Comparison of ENCODE assay signal across 29 cellular contexts in genomic region chr6:15801912-15802311, GRCh38.
"Had no signal": no experiment of that assay in that cellular context is flagged by ENCODE, and none has a peak within 500 bp of the region (broad histone marks: within the 10 kb centered on the region; RNA-seq: fewer than 3 reads in every experiment).

No MANE protein-coding gene starts in this region.

- H3K27ac ChIP-seq: colonic mucosa, coronary artery, dorsolateral prefrontal cortex, epithelial cell of prostate, esophagus muscularis mucosa, esophagus squamous epithelium, foreskin keratinocyte, gastrocnemius medialis, gastroesophageal sphincter, heart left ventricle, heart right ventricle, hepatocyte had no signal

- DNase-seq: colonic mucosa; cortex of kidney; dermis blood vessel endothelial cell; dorsolateral prefrontal cortex; effector CD4-positive, alpha-beta T cell; effector CD8-positive, alpha-beta T cell; effector memory CD4-positive, alpha-beta T cell; effector memory CD8-positive, alpha-beta T cell; endodermal cell; erythroblast; esophagus squamous epithelium; foreskin fibroblast; foreskin keratinocyte; foreskin melanocyte; gastrocnemius medialis; glutamatergic neuron; head of caudate nucleus; heart left ventricle; heart right ventricle had no signal

- H3K27me3 ChIP-seq: colonic mucosa, dorsolateral prefrontal cortex, esophagus squamous epithelium, gastrocnemius medialis, gastroesophageal sphincter, heart left ventricle, heart right ventricle, hepatocyte had no signal

- H3K4me2 ChIP-seq: hepatocyte had no signal

- H2AFZ ChIP-seq: hepatocyte had no signal

- FAIRE-seq: colon, endometrium, endothelial cell of umbilical vein, frontal cortex had no signal

- H3K9me3 ChIP-seq: gastrocnemius medialis had no signal

- H3K4me3 ChIP-seq: colonic mucosa, coronary artery, dorsolateral prefrontal cortex, esophagus muscularis mucosa, esophagus squamous epithelium, gastrocnemius medialis, gastroesophageal sphincter, heart left ventricle, heart right ventricle, hepatocyte had no signal

- ATAC-seq: effector memory CD8-positive, alpha-beta T cell; esophagus mucosa; foreskin keratinocyte; gastrocnemius medialis; gastroesophageal sphincter; heart left ventricle; heart right ventricle had no signal

- H3K36me3 ChIP-seq: colonic mucosa, esophagus muscularis mucosa, esophagus squamous epithelium, gastrocnemius medialis, gastroesophageal sphincter, heart left ventricle, heart right ventricle had no signal

- H3K4me1 ChIP-seq: colonic mucosa, esophagus muscularis mucosa, esophagus squamous epithelium, foreskin keratinocyte, gastroesophageal sphincter had no signal

- H3K79me2 ChIP-seq: hepatocyte had no signal
